In genomic region chr1:174123843-174124242, GRCh38 we compare ENCODE assay signal across 27 cellular contexts.
"Had no signal": no experiment of that assay in that cellular context is flagged by ENCODE, and none has a peak within 500 bp of the region (broad histone marks: within the 10 kb centered on the region; RNA-seq: fewer than 3 reads in every experiment).

No MANE protein-coding gene starts in this region.

- ATAC-seq: stimulated activated effector memory CD8-positive, alpha-beta T cell treated with anti-CD3 and anti-CD28 coated beads, Interleukin-12 subunit alpha, Interleukin-12 subunit beta, amount 100 ng/mL, for 72 hours; stimulated activated memory B cell treated with anti-CD40 and anti-IgM and Interleukin-4, amounts not matched to agents 10 μg/mL and 1 μg/mL and 100 μg/mL, for 72 hours; stimulated activated naive B cell treated with anti-CD40 and anti-IgM and Interleukin-4, amounts not matched to agents 10 μg/mL and 1 μg/mL and 100 μg/mL, for 72 hours; stimulated activated naive CD8-positive, alpha-beta T cell treated with anti-CD3 and anti-CD28 coated beads, Interleukin-15, amount 100 ng/mL, for 72 hours; stimulated activated naive CD8-positive, alpha-beta T cell treated with anti-CD3 and anti-CD28 coated beads, Interleukin-15, Interleukin-2, amounts not matched to agents 100 U/mL and 50 U/mL, for 24 hours; upper lobe of right lung had no signal

- H3K36me3 ChIP-seq: stomach, suprapubic skin, thoracic aorta, thyroid gland, tibial artery, tibial nerve, transverse colon, upper lobe of left lung, upper lobe of right lung, uterus, vagina had no signal

- FAIRE-seq: urothelium cell line had no signal

- H3K27me3 ChIP-seq: stomach, suprapubic skin, testis, thyroid gland, tibial artery, tibial nerve, transverse colon, upper lobe of left lung, upper lobe of right lung, uterus, vagina had no signal

- DNase-seq: stimulated activated CD4-positive, alpha-beta T cell treated with anti-CD3 and anti-CD28 coated beads, Interleukin-2, amount 100 ng/mL, for 48 hours; stimulated activated CD4-positive, alpha-beta T cell treated with anti-CD3 and anti-CD28 coated beads, Interleukin-4, amount 100 ng/mL, for 1 hour; stimulated activated CD4-positive, alpha-beta T cell treated with anti-CD3 and anti-CD28 coated beads, Interleukin-4, amount 100 ng/mL, for 24 hours; stimulated activated CD4-positive, alpha-beta T cell treated with anti-CD3 and anti-CD28 coated beads, Interleukin-4, amount 100 ng/mL, for 4 hours; stimulated activated CD8-positive, alpha-beta memory T cell treated with anti-CD3 and anti-CD28 coated beads, Interleukin-4, amount 100 ng/mL, for 48 hours; stimulated activated naive B cell treated with anti-CD40 and anti-IgM and Interleukin-4, amounts not matched to agents 10 μg/mL and 1 μg/mL and 100 μg/mL, for 72 hours; stimulated activated naive CD4-positive, alpha-beta T cell; stimulated activated naive CD4-positive, alpha-beta T cell treated with Interleukin-2 at 50 U/mL for 16 hours; stimulated activated naive CD8-positive, alpha-beta T cell treated with anti-CD3 and anti-CD28 coated beads, Interleukin-15, amount 100 ng/mL, for 72 hours; stimulated activated naive CD8-positive, alpha-beta T cell treated with anti-CD3 and anti-CD28 coated beads, Interleukin-15, Interleukin-2, amounts not matched to agents 100 U/mL and 50 U/mL, for 24 hours; stomach; substantia nigra; testis; thyroid gland; tibial artery; transverse colon; trophoblast cell; upper lobe of left lung; upper lobe of right lung; uterus had no signal

- H3K9me3 ChIP-seq: testis, thyroid gland, uterus had no signal

- H3K4me3 ChIP-seq: stomach, suprapubic skin, testis, thoracic aorta, thyroid gland, tibial artery, tibial nerve, transverse colon, upper lobe of left lung, upper lobe of right lung, uterus, vagina had no signal

- H3K4me1 ChIP-seq: stomach, suprapubic skin, testis, thyroid gland, tibial artery, tibial nerve, transverse colon, upper lobe of left lung, upper lobe of right lung, uterus, vagina had no signal

- H3K27ac ChIP-seq: stomach, suprapubic skin, testis, thoracic aorta, thyroid gland, tibial artery, tibial nerve, transverse colon, upper lobe of left lung, upper lobe of right lung, uterus, vagina had no signal
